1 cellular context compared by ENCODE assay signal in the genomic region with DNA sequence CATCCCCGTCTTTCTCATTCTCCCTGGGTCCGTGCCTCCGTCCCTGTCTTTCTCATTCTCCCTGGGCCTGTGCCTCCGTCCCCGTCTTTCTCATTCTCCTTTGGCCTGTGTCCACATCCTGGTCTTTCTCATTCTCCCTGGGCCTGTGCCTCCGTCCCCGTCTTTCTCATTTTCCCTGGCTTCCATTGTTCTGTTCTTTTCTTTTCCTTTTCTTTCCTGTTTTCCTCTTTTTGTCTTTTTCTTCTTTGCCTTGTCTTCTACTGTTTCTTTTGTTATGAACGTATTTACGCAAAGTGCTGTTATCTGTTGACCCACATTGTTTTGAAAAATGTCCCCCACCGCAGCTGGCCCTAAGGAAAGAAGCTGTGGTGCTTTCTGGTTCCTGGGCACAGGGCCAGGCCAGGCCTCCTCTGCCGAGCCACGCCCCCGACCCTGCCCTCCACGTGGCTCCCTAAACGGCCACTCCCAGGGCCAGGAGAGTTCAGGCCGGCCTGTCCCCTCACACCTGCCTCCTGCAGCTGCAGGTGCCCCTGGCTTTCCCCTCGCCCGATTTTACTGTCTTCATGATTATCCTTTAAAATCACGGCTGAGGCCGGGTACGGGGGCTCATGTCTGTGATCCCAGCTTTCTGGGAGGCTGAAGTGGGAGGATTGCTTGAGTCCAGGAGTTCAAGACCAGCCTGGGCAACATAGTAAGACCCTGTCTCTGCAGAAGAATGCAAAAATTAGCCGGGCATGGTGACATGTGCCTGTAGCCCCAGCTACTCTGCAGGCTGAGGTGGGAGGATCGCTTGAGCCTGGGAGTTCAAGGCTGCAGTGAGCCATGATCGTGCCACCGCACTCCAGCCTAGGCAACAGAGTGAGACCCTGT.
TF ChIP-seq lines count a peak whose summit lies in the region.

No MANE protein-coding gene starts in this region.

TF ChIP-seq in K562, 482 proteins besides CTCF, POLR2A, EP300 and RAD21 (continued from another document and continues in another):
- TF ChIP-seq NR2C2 (CRISPR knock-in tag; IDR thresholded peaks at IDR 0.05) (no peak), NR2C2 (tag; IDR thresholded peaks at IDR 0.05) (0 out of 2 replicates have a peak, but pooled peaks have one; percentile 20), PTRF (tag; IDR thresholded peaks at IDR 0.05) (no peak), NFIC (IDR thresholded peaks at IDR 0.05) (peak; percentile 98), ZNF561 (CRISPR knock-in tag; conservative IDR thresholded peaks at IDR 0.05) (no peak), ZNF3 (CRISPR knock-in tag; IDR thresholded peaks at IDR 0.05) (no peak), SMARCA4 (IDR thresholded peaks at IDR 0.05) (peak; percentile 93), DIDO1 (tag; IDR thresholded peaks at IDR 0.05; ENCODE audit: low read depth) (no peak), STAT5B (CRISPR knock-in tag; IDR thresholded peaks at IDR 0.05) (no peak), ZNF511 (CRISPR knock-in tag; IDR thresholded peaks at IDR 0.05) (no peak), TAL1 (IDR thresholded peaks at IDR 0.05) (peak; percentile 84), SRSF7 (optimal IDR thresholded peaks at IDR 0.05; ENCODE audit: low read depth, low read length) (no peak), ZNF253 (CRISPR knock-in tag; conservative IDR thresholded peaks at IDR 0.05) (no peak), COPS2 (conservative IDR thresholded peaks at IDR 0.05) (no peak), PBX2 (CRISPR knock-in tag; IDR thresholded peaks at IDR 0.05; ENCODE audit: low read depth) (no peak), PBX2 (tag; conservative IDR thresholded peaks at IDR 0.05; ENCODE audit: low read depth) (no peak), ZBTB26 (CRISPR knock-in tag; IDR thresholded peaks at IDR 0.05) (peak; percentile 88; the same call in 1 of the 2 replicates), ZNF282 (CRISPR knock-in tag; IDR thresholded peaks at IDR 0.05) (no peak), ZNF23 (CRISPR knock-in tag; IDR thresholded peaks at IDR 0.05) (no peak), POLR2B (IDR thresholded peaks at IDR 0.05; ENCODE audit: low read depth, partially characterized antibody) (no peak), NFYB (IDR thresholded peaks at IDR 0.05; ENCODE audit: extremely low read depth, insufficient read length) (no peak), SP1 (CRISPR knock-in tag; IDR thresholded peaks at IDR 0.05) (peak; percentile 69), ARHGAP35 (IDR thresholded peaks at IDR 0.05; ENCODE audit: partially characterized antibody) (peak; percentile 82), SRSF3 (IDR thresholded peaks at IDR 0.05; ENCODE audit: insufficient read depth, low read length) (no peak), ZNF79 (CRISPR knock-in tag; IDR thresholded peaks at IDR 0.05; ENCODE audit: low read depth) (no peak), CXXC5 (CRISPR knock-in tag; IDR thresholded peaks at IDR 0.05) (peak; percentile 70), MYC (IDR thresholded peaks at IDR 0.05; ENCODE audit: low read depth, low read length) (peak; percentile 86), MYC (CRISPR knock-in tag; IDR thresholded peaks at IDR 0.05; ENCODE audit: borderline replicate concordance, low read depth) (no peak), ZNF766 (CRISPR knock-in tag; conservative IDR thresholded peaks at IDR 0.05) (no peak), ZNF785 (CRISPR knock-in tag; IDR thresholded peaks at IDR 0.05) (no peak), FUS (optimal IDR thresholded peaks at IDR 0.05; ENCODE audit: low read depth, low read length) (no peak), MYBL2 (IDR thresholded peaks at IDR 0.05; ENCODE audit: low read depth) (no peak), MYBL2 (CRISPR knock-in tag; IDR thresholded peaks at IDR 0.05; ENCODE audit: borderline replicate concordance) (no peak), LARP7 (IDR thresholded peaks at IDR 0.05) (peak; percentile 88; the same call in 1 of the 2 replicates), SIN3B (IDR thresholded peaks at IDR 0.05; ENCODE audit: low read depth) (no peak), HBP1 (CRISPR knock-in tag; IDR thresholded peaks at IDR 0.05) (peak; percentile 90; the same call in 1 of the 2 replicates), NR2C1 (IDR thresholded peaks at IDR 0.05) (0 out of 2 replicates have a peak, but pooled peaks have one; percentile 18), NR2C1 (tag; IDR thresholded peaks at IDR 0.05) (no peak), BHLHE40 (IDR thresholded peaks at IDR 0.05; ENCODE audit: low read length) (peak; percentile 54), HNRNPUL1 (IDR thresholded peaks at IDR 0.05; ENCODE audit: low read length) (no peak), AFF1 (IDR thresholded peaks at IDR 0.05; ENCODE audit: low read depth in 1 of 2, partially characterized antibody in 2 of 2) (peak; percentile 38 to 45), DLX4 (CRISPR knock-in tag; IDR thresholded peaks at IDR 0.05) (no peak)
- TF ChIP-seq, protein P1, sequence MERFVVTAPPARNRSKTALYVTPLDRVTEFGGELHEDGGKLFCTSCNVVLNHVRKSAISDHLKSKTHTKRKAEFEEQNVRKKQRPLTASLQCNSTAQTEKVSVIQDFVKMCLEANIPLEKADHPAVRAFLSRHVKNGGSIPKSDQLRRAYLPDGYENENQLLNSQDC (CRISPR knock-in tag; IDR thresholded peaks at IDR 0.05) = no peak
- TF ChIP-seq, protein P2, sequence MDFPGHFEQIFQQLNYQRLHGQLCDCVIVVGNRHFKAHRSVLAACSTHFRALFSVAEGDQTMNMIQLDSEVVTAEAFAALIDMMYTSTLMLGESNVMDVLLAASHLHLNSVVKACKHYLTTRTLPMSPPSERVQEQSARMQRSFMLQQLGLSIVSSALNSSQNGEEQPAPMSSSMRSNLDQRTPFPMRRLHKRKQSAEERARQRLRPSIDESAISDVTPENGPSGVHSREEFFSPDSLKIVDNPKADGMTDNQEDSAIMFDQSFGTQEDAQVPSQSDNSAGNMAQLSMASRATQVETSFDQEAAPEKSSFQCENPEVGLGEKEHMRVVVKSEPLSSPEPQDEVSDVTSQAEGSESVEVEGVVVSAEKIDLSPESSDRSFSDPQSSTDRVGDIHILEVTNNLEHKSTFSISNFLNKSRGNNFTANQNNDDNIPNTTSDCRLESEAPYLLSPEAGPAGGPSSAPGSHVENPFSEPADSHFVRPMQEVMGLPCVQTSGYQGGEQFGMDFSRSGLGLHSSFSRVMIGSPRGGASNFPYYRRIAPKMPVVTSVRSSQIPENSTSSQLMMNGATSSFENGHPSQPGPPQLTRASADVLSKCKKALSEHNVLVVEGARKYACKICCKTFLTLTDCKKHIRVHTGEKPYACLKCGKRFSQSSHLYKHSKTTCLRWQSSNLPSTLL (IDR thresholded peaks at IDR 0.05) = no peak
- TF ChIP-seq, protein P3, sequence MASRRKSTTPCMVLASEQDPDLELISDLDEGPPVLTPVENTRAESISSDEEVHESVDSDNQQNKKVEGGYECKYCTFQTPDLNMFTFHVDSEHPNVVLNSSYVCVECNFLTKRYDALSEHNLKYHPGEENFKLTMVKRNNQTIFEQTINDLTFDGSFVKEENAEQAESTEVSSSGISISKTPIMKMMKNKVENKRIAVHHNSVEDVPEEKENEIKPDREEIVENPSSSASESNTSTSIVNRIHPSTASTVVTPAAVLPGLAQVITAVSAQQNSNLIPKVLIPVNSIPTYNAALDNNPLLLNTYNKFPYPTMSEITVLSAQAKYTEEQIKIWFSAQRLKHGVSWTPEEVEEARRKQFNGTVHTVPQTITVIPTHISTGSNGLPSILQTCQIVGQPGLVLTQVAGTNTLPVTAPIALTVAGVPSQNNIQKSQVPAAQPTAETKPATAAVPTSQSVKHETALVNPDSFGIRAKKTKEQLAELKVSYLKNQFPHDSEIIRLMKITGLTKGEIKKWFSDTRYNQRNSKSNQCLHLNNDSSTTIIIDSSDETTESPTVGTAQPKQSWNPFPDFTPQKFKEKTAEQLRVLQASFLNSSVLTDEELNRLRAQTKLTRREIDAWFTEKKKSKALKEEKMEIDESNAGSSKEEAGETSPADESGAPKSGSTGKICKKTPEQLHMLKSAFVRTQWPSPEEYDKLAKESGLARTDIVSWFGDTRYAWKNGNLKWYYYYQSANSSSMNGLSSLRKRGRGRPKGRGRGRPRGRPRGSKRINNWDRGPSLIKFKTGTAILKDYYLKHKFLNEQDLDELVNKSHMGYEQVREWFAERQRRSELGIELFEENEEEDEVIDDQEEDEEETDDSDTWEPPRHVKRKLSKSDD (conservative IDR thresholded peaks at IDR 0.05; ENCODE audit: low read length) = no peak
- TF ChIP-seq, protein P4, sequence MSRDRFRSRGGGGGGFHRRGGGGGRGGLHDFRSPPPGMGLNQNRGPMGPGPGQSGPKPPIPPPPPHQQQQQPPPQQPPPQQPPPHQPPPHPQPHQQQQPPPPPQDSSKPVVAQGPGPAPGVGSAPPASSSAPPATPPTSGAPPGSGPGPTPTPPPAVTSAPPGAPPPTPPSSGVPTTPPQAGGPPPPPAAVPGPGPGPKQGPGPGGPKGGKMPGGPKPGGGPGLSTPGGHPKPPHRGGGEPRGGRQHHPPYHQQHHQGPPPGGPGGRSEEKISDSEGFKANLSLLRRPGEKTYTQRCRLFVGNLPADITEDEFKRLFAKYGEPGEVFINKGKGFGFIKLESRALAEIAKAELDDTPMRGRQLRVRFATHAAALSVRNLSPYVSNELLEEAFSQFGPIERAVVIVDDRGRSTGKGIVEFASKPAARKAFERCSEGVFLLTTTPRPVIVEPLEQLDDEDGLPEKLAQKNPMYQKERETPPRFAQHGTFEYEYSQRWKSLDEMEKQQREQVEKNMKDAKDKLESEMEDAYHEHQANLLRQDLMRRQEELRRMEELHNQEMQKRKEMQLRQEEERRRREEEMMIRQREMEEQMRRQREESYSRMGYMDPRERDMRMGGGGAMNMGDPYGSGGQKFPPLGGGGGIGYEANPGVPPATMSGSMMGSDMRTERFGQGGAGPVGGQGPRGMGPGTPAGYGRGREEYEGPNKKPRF (IDR thresholded peaks at IDR 0.05; ENCODE audit: low read depth, low read length) = no peak
